2 cellular contexts compared by ENCODE assay signal in the genomic region with DNA sequence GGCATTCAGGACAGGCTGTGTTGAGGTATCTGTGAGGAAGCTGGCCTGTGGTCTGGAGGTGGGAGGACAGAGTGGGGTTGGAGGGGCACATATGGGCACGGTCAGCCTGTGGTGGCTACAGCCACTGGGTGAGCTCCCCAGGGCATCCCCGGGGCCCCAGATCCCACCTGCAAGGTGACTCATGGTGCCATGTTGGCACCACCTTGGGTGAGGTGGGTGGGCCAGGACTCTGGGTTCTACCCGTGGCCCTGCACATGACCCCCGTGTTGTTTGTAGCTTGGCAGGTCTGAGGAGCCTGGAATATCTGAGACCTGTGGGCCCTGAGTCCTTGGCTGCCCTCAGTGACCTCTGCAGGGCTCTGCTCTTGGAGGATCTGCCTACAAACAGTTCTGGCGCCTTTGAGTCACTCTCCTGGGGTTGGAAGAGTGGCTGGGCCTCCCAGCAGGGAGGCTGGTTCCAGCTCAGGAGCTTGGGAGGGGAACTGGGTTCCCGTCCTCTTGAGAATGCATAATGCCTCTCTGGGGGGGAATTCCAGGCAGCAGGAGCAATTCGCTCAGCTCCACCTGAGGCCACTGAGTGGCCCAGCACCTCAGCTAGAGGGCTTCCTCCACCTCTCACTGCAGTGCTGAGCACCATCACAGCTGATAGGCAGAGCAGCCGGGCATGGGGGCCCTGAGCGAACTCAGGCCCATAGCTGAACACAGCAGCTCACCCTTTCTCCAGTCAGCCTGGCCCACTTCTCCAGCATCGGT.
TF ChIP-seq lines count a peak whose summit lies in the region.

No MANE protein-coding gene starts in this region.

TF ChIP-seq in A549, 52 proteins besides CTCF, POLR2A, EP300 and RAD21:
- TF ChIP-seq NPAS2 (CRISPR knock-in tag; IDR thresholded peaks at IDR 0.05; ENCODE audit: borderline replicate concordance) (no peak), POLR2AphosphoS2 (conservative IDR thresholded peaks at IDR 0.05; ENCODE audit: low read length) (no peak), FOSL2 (IDR thresholded peaks at IDR 0.05) (no peak), FOSL2 (CRISPR knock-in tag; IDR thresholded peaks at IDR 0.05) (no peak), HOXB5 (CRISPR knock-in tag; IDR thresholded peaks at IDR 0.05) (no peak), CHD2 (IDR thresholded peaks at IDR 0.05; ENCODE audit: low read length, partially characterized antibody) (no peak), CBX8 (IDR thresholded peaks at IDR 0.05) (no peak), EHF (CRISPR knock-in tag; IDR thresholded peaks at IDR 0.05) (no peak)
- TF ChIP-seq, protein P1, sequence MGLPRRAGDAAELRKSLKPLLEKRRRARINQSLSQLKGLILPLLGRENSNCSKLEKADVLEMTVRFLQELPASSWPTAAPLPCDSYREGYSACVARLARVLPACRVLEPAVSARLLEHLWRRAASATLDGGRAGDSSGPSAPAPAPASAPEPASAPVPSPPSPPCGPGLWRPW (IDR thresholded peaks at IDR 0.05) = no peak
- TF ChIP-seq, protein P2, sequence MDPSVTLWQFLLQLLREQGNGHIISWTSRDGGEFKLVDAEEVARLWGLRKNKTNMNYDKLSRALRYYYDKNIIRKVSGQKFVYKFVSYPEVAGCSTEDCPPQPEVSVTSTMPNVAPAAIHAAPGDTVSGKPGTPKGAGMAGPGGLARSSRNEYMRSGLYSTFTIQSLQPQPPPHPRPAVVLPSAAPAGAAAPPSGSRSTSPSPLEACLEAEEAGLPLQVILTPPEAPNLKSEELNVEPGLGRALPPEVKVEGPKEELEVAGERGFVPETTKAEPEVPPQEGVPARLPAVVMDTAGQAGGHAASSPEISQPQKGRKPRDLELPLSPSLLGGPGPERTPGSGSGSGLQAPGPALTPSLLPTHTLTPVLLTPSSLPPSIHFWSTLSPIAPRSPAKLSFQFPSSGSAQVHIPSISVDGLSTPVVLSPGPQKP (IDR thresholded peaks at IDR 0.05; ENCODE audit: low read depth, low read length) = no peak
- TF ChIP-seq, protein P3, sequence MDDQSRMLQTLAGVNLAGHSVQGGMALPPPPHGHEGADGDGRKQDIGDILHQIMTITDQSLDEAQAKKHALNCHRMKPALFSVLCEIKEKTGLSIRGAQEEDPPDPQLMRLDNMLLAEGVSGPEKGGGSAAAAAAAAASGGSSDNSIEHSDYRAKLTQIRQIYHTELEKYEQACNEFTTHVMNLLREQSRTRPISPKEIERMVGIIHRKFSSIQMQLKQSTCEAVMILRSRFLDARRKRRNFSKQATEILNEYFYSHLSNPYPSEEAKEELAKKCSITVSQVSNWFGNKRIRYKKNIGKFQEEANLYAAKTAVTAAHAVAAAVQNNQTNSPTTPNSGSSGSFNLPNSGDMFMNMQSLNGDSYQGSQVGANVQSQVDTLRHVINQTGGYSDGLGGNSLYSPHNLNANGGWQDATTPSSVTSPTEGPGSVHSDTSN (IDR thresholded peaks at IDR 0.05) = no peak

TF ChIP-seq in HCT116, 20 proteins besides CTCF, POLR2A, EP300 and RAD21:
- no peak for TF ChIP-seq FOSL1 (IDR thresholded peaks at IDR 0.05; ENCODE audit: low read depth)
- TF ChIP-seq CBX3 (IDR thresholded peaks at IDR 0.05; ENCODE audit: low read depth) = no peak
- no peak for TF ChIP-seq CEBPB (IDR thresholded peaks at IDR 0.05; ENCODE audit: low read depth)
- TF ChIP-seq, protein P4, sequence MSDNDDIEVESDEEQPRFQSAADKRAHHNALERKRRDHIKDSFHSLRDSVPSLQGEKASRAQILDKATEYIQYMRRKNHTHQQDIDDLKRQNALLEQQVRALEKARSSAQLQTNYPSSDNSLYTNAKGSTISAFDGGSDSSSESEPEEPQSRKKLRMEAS (IDR thresholded peaks at IDR 0.05) = no peak
- no peak for TF ChIP-seq EZH2phosphoT487 (IDR thresholded peaks at IDR 0.05; ENCODE audit: borderline replicate concordance)
- TF ChIP-seq EGR1 (IDR thresholded peaks at IDR 0.05; ENCODE audit: low read depth) = no peak
- no peak for TF ChIP-seq SP1 (IDR thresholded peaks at IDR 0.05; ENCODE audit: low read depth)
- TF ChIP-seq, protein P5, sequence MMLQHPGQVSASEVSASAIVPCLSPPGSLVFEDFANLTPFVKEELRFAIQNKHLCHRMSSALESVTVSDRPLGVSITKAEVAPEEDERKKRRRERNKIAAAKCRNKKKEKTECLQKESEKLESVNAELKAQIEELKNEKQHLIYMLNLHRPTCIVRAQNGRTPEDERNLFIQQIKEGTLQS (IDR thresholded peaks at IDR 0.05) = no peak
- TF ChIP-seq JUND (IDR thresholded peaks at IDR 0.05) = no peak
- TF ChIP-seq ZNF274 (IDR thresholded peaks at IDR 0.05; ENCODE audit: low read depth, low read length) = no peak
- TF ChIP-seq SRF (IDR thresholded peaks at IDR 0.05; ENCODE audit: low read depth) = no peak
TF ChIP-seq in HCT116: peak in this region for 0.
